12 cellular contexts compared by ENCODE assay signal in genomic region chr1:160606611-160607010, GRCh38. TPM values are rescaled to one million over a fixed set of nuclear protein-coding genes. Genes with fewer than 3 reads are reported as not detected.
DNase-seq lines count a peak whose midpoint lies in the region; ATAC-seq, FAIRE-seq and TF ChIP-seq lines count a peak whose summit lies in the region.
"Had no signal": no experiment of that assay in that cellular context is flagged by ENCODE, and none has a peak within 500 bp of the region (broad histone marks: within the 10 kb centered on the region; RNA-seq: fewer than 3 reads in every experiment).

No MANE protein-coding gene starts in this region.

- no peak overlapping the region for H3K4me3 ChIP-seq in CD8-positive, alpha-beta T cell (ENCODE audit: low read depth, low read length)
- no peak overlapping the region for H3K4me3 ChIP-seq in OCI-LY1 (ENCODE audit: low read depth, low read length, poor library complexity, severe bottlenecking)
- no peak overlapping the region for H3K4me3 ChIP-seq in hepatocyte
- H3K4me3 ChIP-seq in esophagus squamous epithelium, result no peak overlapping the region

- H4K20me1 ChIP-seq in OCI-LY1 (ENCODE audit: insufficient read depth, low read length), result no peaks in the 10 kb centered on the region
- H4K20me1 ChIP-seq in hepatocyte (ENCODE audit: insufficient read depth, poor library complexity, severe bottlenecking), result no peaks in the 10 kb centered on the region

- no peak overlapping the region for H2AFZ ChIP-seq in OCI-LY1 (ENCODE audit: low read length)
- peak overlapping the region; percentile 10 for H2AFZ ChIP-seq in hepatocyte

- no peaks in the 10 kb centered on the region for H3K27me3 ChIP-seq in CD8-positive, alpha-beta T cell (ENCODE audit: insufficient read depth, low read length)
- H3K27me3 ChIP-seq in OCI-LY1 (ENCODE audit: insufficient read depth, low read length) (no peaks in the 10 kb centered on the region), hepatocyte (no peaks in the 10 kb centered on the region), esophagus squamous epithelium (peaks cover 0 to 12% (median 0%) of the 10 kb centered on the region in 4 donors)

- peaks cover 57% of the 10 kb centered on the region for H3K36me3 Mint-ChIP-seq in CD8-positive, alpha-beta T cell

- intact Hi-C loops in CD8-positive, alpha-beta T cell (cut with DNase I, micrococcal nuclease), result loop anchor here (1.0 to 5.0 kb wide), 8 partner anchors 28 to 414 kb away; partner anchors contain the start of genes CASQ1 (in 1 of the 2) and CD84 (in 1 of the 2)
- intact Hi-C loops in esophagus squamous epithelium (cut with DNase I), result loop anchor here (5.0 kb wide), 1 partner anchor 174 kb away; no protein-coding TSS in a partner anchor

- no peak for TF ChIP-seq CTCF in CD8-positive, alpha-beta T cell (IDR thresholded peaks at IDR 0.05)
- no peak for TF ChIP-seq CTCF in OCI-LY1 (IDR thresholded peaks at IDR 0.05; ENCODE audit: low read length)
- no peak for TF ChIP-seq CTCF in hepatocyte (IDR thresholded peaks at IDR 0.05; ENCODE audit: poor library complexity)
- TF ChIP-seq CTCF in esophagus squamous epithelium (IDR thresholded peaks at IDR 0.05), result no peak

- H3F3A ChIP-seq in OCI-LY1 (ENCODE audit: insufficient read depth, low read length), result no peaks in the 10 kb centered on the region

- POLR2A ChIA-PET in CD8-positive, alpha-beta T cell (lab: Charles Lee), result interaction anchor here (0.7 to 1.9 kb wide), 6 partner anchors 16 to 178 kb away, joined by 3 to 9 read pairs (median 4); no protein-coding TSS in a partner anchor

- H3K9me3 ChIP-seq in CD8-positive, alpha-beta T cell (ENCODE audit: low read length), result no peaks in the 10 kb centered on the region
- H3K9me3 ChIP-seq in OCI-LY1 (ENCODE audit: low read length), result no peaks in the 10 kb centered on the region
- H3K9me3 ChIP-seq in hepatocyte (ENCODE audit: low read depth), result no peaks in the 10 kb centered on the region
- peaks cover 0 to 1% (median under 1%) of the 10 kb centered on the region in 3 donors for H3K9me3 ChIP-seq in esophagus squamous epithelium

- CTCF ChIA-PET in CD8-positive, alpha-beta T cell (lab: Charles Lee), result interaction anchor here (0.6 to 10.4 kb wide), 60 partner anchors 8 to 345 kb away, joined by 3 to 232 read pairs (median 5); partner anchors contain the start of genes CD84, SLAMF1 and SLAMF6

- peaks cover 41% of the 10 kb centered on the region for H3K4me1 Mint-ChIP-seq in CD8-positive, alpha-beta T cell (ENCODE audit: low read depth)

- WGBS in hepatocyte (ENCODE audit: low lambda C conversion rate, missing lambda C conversion rate), result 71% methylated on average over 1 of the region's 1 CpG
- WGBS in esophagus squamous epithelium, 2 donors, result 62 to 82% methylated on average over 1 of the region's 1 CpG

- H3K27ac ChIP-seq in CD8-positive, alpha-beta T cell (ENCODE audit: low read depth, low read length), result no peak overlapping the region
- H3K27ac ChIP-seq in OCI-LY1 (ENCODE audit: low read depth, low read length, poor library complexity, severe bottlenecking), result peak overlapping the region; percentile 39
- H3K27ac ChIP-seq in hepatocyte, result peak overlapping the region; percentile 44
- no peak overlapping the region for H3K27ac ChIP-seq in esophagus squamous epithelium

- no peak for DNase-seq in CD8-positive, alpha-beta T cell
- DNase-seq in hepatocyte (ENCODE audit: low spot score), result no peak
- no peak for DNase-seq in RCC 7860 (ENCODE audit: low spot score)
- no peak for DNase-seq in esophagus squamous epithelium (lab: John Stamatoyannopoulos, UW)
- no peak for DNase-seq in LoVo (ENCODE audit: low spot score)
- DNase-seq in COLO829 (ENCODE audit: low spot score), result no peak
- DNase-seq: glutamatergic neuron, NCI-H524 treated with DMSO at 0.1 percent for 48 hours, Right ventricle myocardium superior had no signal

- peaks cover 21% of the 10 kb centered on the region for H3K9me3 Mint-ChIP-seq in CD8-positive, alpha-beta T cell

- peak overlapping the region; percentile 10; the same call in 1 of the 2 replicates for H3K9ac ChIP-seq in OCI-LY1 (ENCODE audit: low read length)

- no peak for FAIRE-seq in RCC 7860 (lab: Jason Lieb, UNC)

- no peaks in the 10 kb centered on the region for H3K36me3 ChIP-seq in CD8-positive, alpha-beta T cell (ENCODE audit: insufficient read depth, low read length)
- H3K36me3 ChIP-seq in OCI-LY1 (ENCODE audit: insufficient read depth, low read length), result no peaks in the 10 kb centered on the region
- no peaks in the 10 kb centered on the region for H3K36me3 ChIP-seq in hepatocyte (replicated peaks; ENCODE audit: insufficient read depth, low read depth)
- no peaks in the 10 kb centered on the region for H3K36me3 ChIP-seq in esophagus squamous epithelium

- H3K79me2 ChIP-seq in OCI-LY1 (ENCODE audit: insufficient read depth, low read length), result no peaks in the 10 kb centered on the region
- H3K79me2 ChIP-seq in hepatocyte, result no peaks in the 10 kb centered on the region

- H3K27ac Mint-ChIP-seq in CD8-positive, alpha-beta T cell, result peak overlapping the region; percentile 88

- no peak overlapping the region for H3K4me2 ChIP-seq in OCI-LY1 (ENCODE audit: low read length)
- H3K4me2 ChIP-seq in hepatocyte, result no peak overlapping the region

- peaks cover 14% of the 10 kb centered on the region for H3K4me1 ChIP-seq in CD8-positive, alpha-beta T cell (ENCODE audit: insufficient read depth, low read length)
- H3K4me1 ChIP-seq in OCI-LY1 (ENCODE audit: insufficient read depth, low read length, severe bottlenecking), result peaks cover 46% of the 10 kb centered on the region
- peaks cover 6% of the 10 kb centered on the region for H3K4me1 ChIP-seq in hepatocyte (ENCODE audit: insufficient read depth)
- H3K4me1 ChIP-seq in esophagus squamous epithelium, result no peaks in the 10 kb centered on the region

- no peak for ATAC-seq in CD8-positive, alpha-beta T cell
- ATAC-seq in GM19452 (IDR thresholded peaks at IDR 0.05; ENCODE audit: unreplicated experiment), result peak; percentile 3

- TF ChIP-seq POLR2A in esophagus squamous epithelium (IDR thresholded peaks at IDR 0.05), result no peak

- peak overlapping the region; percentile 27 for H3K4me3 Mint-ChIP-seq in CD8-positive, alpha-beta T cell

- H3K27me3 Mint-ChIP-seq in CD8-positive, alpha-beta T cell (ENCODE audit: low read depth), result no peaks in the 10 kb centered on the region

- H3K9me2 ChIP-seq in OCI-LY1 (ENCODE audit: low read depth, low read length) (no peaks in the 10 kb centered on the region), hepatocyte (replicated peaks; ENCODE audit: insufficient read depth) (no peaks in the 10 kb centered on the region)

RNA-seq across cellular contexts. Expression of gene CD84, which starts 27.3 kb away (rescaled TPM):
- total RNA-seq in CD8-positive, alpha-beta T cell, result 10 to 100 TPM; 28.3 to 31.7 TPM
- total RNA-seq in hepatocyte (0.23 and 0.60 TPM in 2 replicates), esophagus squamous epithelium (1 to 10 TPM in 3 of 4 donors, under 1 TPM in 1; 0.61 to 9.0 (median 2.4) TPM)
- 0.74 TPM in 1 of 2 replicates, not detected in the other for polyA plus RNA-seq in hepatocyte
- total RNA-seq: osteocyte had no signal

RNA-seq across cellular contexts. Expression of gene SLAMF1, which starts 40.2 kb away (rescaled TPM):
- total RNA-seq in CD8-positive, alpha-beta T cell, result 10 to 100 TPM; 12.8 to 18.6 TPM
- total RNA-seq in hepatocyte (0.20 and 1.2 TPM in 2 replicates), esophagus squamous epithelium (1 to 10 TPM in 3 of 4 donors, not detected in 1; 1.1 to 2.2 (median 1.7) TPM)
- 2.1 and 2.3 TPM in 2 replicates for polyA plus RNA-seq in hepatocyte
- total RNA-seq: osteocyte had no signal

Comparison
In these comparisons a context has a peak if more than half of its experiments do, and no peak if none do; other contexts are left out.
1. H3K27ac ChIP-seq: peak in OCI-LY1 (single experiment) and hepatocyte (single experiment); none in CD8-positive, alpha-beta T cell (single experiment) and esophagus squamous epithelium (0 of 4).